Comparison of ENCODE assay signal across 7 cellular contexts in genomic region chr15:21705480-21705879, GRCh38.
A peak's percentile ranks its signal among the peaks of the same experiment; 100 is the strongest.
DNase-seq lines count a peak whose midpoint lies in the region; ATAC-seq, FAIRE-seq and TF ChIP-seq lines count a peak whose summit lies in the region.
"Not testable (repeated sequence)": the region's sequence is repeated elsewhere in the genome, so short reads cannot be mapped to it uniquely, and the experiment has no call there.

No MANE protein-coding gene starts in this region.

- intact Hi-C loops in HepG2 (cut with micrococcal nuclease; ENCODE audit: unreplicated experiment) = not testable (repeated sequence)

- FAIRE-seq in HepG2 (lab: Jason Lieb, UNC) = not testable (repeated sequence)

- not testable (repeated sequence) for TF ChIP-seq POLR2A in HepG2 (IDR thresholded peaks at IDR 0.05; ENCODE audit: insufficient read depth in 1 of 2, low read depth in 2 of 2, low read length in 2 of 2)

- POLR2A ChIA-PET in HepG2 (lab: Yijun Ruan, JAX) = not testable (repeated sequence)

- not testable (repeated sequence) for H3K4me1 ChIP-seq in HepG2 (ENCODE audit: insufficient read depth, low read length)

- TF ChIP-seq EP300 in HepG2 (IDR thresholded peaks at IDR 0.05; ENCODE audit: low read depth in 2 of 2, low read length in 2 of 2); HepG2 (CRISPR knock-in tag; IDR thresholded peaks at IDR 0.05; ENCODE audit: borderline replicate concordance): not testable (repeated sequence)

- H2AFZ ChIP-seq in HepG2 (ENCODE audit: low read length) = not testable (repeated sequence)

- not testable (repeated sequence) for H4K20me1 ChIP-seq in HepG2 (ENCODE audit: insufficient read depth, low read length)

- ATAC-seq in GM18861 (IDR thresholded peaks at IDR 0.05; ENCODE audit: unreplicated experiment) (peak; percentile 93), GM19455 (IDR thresholded peaks at IDR 0.05; ENCODE audit: unreplicated experiment) (peak; percentile 75), GM21825 (IDR thresholded peaks at IDR 0.05; ENCODE audit: unreplicated experiment) (peak; percentile 97), HG02973 (IDR thresholded peaks at IDR 0.05; ENCODE audit: unreplicated experiment) (peak; percentile 98), HG03378 (IDR thresholded peaks at IDR 0.05; ENCODE audit: unreplicated experiment) (peak; percentile 91), HepG2 (peak; percentile 41; the same call in 2 of the 3 replicates)
- ATAC-seq in activated CD4-positive, CD25-positive, alpha-beta regulatory T cell treated with anti-CD3 and anti-CD28 coated beads, Interleukin-2, amount 50 U/mL, for 24 hours = peak; percentile 89 to 95

- in situ Hi-C loops in HepG2 (cut with HindIII; ENCODE audit: extremely low pct_ligation_motif_present, low pct_unique_long_range_greater_than_20kb) = not testable (repeated sequence)

- H3K27me3 ChIP-seq in HepG2 (ENCODE audit: control insufficient read depth in 1 of 2, insufficient read depth in 2 of 2, low read length in 2 of 2) = not testable (repeated sequence)

- not testable (repeated sequence) for H3K9ac ChIP-seq in HepG2 (ENCODE audit: insufficient read depth, low read depth, low read length)

- no CpG with 5 or more reads among the region's 7 CpGs for WGBS in HepG2 (ENCODE audit: low lambda C conversion rate)

- H3K79me2 ChIP-seq in HepG2 (ENCODE audit: insufficient read depth, low read length) = not testable (repeated sequence)

- H3K27ac ChIP-seq in HepG2 (ENCODE audit: extremely low read length, insufficient read depth, low read length) = not testable (repeated sequence)

- not testable (repeated sequence) for H3K36me3 ChIP-seq in HepG2 (replicated peaks in 1 of 2; ENCODE audit: control insufficient read depth in 1 of 2, insufficient read depth in 2 of 2, low read length in 2 of 2)

- H3K4me2 ChIP-seq in HepG2 (ENCODE audit: low read depth, low read length) = not testable (repeated sequence)

- H3K4me3 ChIP-seq in HepG2 (replicated peaks in 1 of 3; ENCODE audit: insufficient read depth in 1 of 3, low read depth in 2 of 3, low read length in 3 of 3) = not testable (repeated sequence)

- DNase-seq in HepG2 (ENCODE audit: low spot score) = not testable (repeated sequence)

- H3K9me3 ChIP-seq in HepG2 (ENCODE audit: low read length) = not testable (repeated sequence)

- not testable (repeated sequence) for TF ChIP-seq CTCF in HepG2 (CRISPR knock-in tag; IDR thresholded peaks at IDR 0.05)

- BruUV-seq in HepG2 (replicated peaks; lab: Mats Ljungman, UMichigan) = not testable (repeated sequence)

- CTCF ChIA-PET in HepG2 (lab: Yijun Ruan, JAX; ENCODE audit: low intra/inter-chr PET ratio, low total read pairs) = not testable (repeated sequence)

- not testable (repeated sequence) for TF ChIP-seq RAD21 in HepG2 (CRISPR knock-in tag; IDR thresholded peaks at IDR 0.05)

Comparison
In these comparisons a context has a peak if more than half of its experiments do, and no peak if none do; other contexts are left out.
1. ATAC-seq: peak in every context shown above with its lines; median percentile 98 in HG02973; 97 in GM21825; 93 in GM18861; 92 in activated CD4-positive, CD25-positive, alpha-beta regulatory T cell treated with anti-CD3 and anti-CD28 coated beads, Interleukin-2, amount 50 U/mL, for 24 hours; 91 in HG03378; 75 in GM19455; 41 in HepG2.